ENCODE assay signal across 8 cellular contexts in genomic region chr10:17655567-17656146, GRCh38. TPM values are rescaled to one million over a fixed set of nuclear protein-coding genes. Genes with fewer than 3 reads are reported as not detected.
DNase-seq lines count a peak whose midpoint lies in the region; ATAC-seq and TF ChIP-seq lines count a peak whose summit lies in the region.

No MANE protein-coding gene starts in this region.

- H3K4me3 ChIP-seq in CD4-positive, alpha-beta memory T cell (ENCODE audit: low read length in 2 of 2): no peak overlapping the region

- CTCF ChIA-PET in CD4-positive, alpha-beta memory T cell (lab: Charles Lee; ENCODE audit: partially characterized antibody): interaction anchor here (0.7 kb wide), 1 partner anchor 10 kb away, joined by 3 read pairs; no protein-coding TSS in a partner anchor

- peaks cover 0 to 4% of the 10 kb centered on the region in 2 donors for H3K9me3 ChIP-seq in CD4-positive, alpha-beta memory T cell (ENCODE audit: control insufficient read depth in 1 of 2, low read length in 2 of 2)

- H3K4me1 ChIP-seq in CD4-positive, alpha-beta memory T cell (ENCODE audit: insufficient read depth, low read length): peaks cover 66% of the 10 kb centered on the region
- peaks cover 15% of the 10 kb centered on the region for H3K4me1 ChIP-seq in foreskin keratinocyte

- no peaks in the 10 kb centered on the region for H3K27me3 ChIP-seq in CD4-positive, alpha-beta memory T cell (ENCODE audit: insufficient read depth, low read length)
- H3K27me3 ChIP-seq in foreskin keratinocyte: no peaks in the 10 kb centered on the region

- H3K36me3 ChIP-seq in CD4-positive, alpha-beta memory T cell (ENCODE audit: insufficient read depth, low read length): no peaks in the 10 kb centered on the region

- peaks cover 0 to 13% (median 6%) of the 10 kb centered on the region in 8 donors for H3K9me3 Mint-ChIP-seq in CD4-positive, alpha-beta memory T cell
- H3K9me3 Mint-ChIP-seq in activated T-helper 2 cell treated with anti-CD3 and anti-CD28 coated beads, Interferon-gamma antibody, Interleukin-2, Interleukin-4, amounts not matched to agents 10 μg/mL and 5 μg/mL and 100 μg/mL, durations not matched to agents 14 hours and 24 hours and 36 hours: peaks cover 53% of the 10 kb centered on the region

- POLR2A ChIA-PET in CD4-positive, alpha-beta memory T cell (lab: Charles Lee; ENCODE audit: partially characterized antibody): interaction anchor here (1.1 to 6.0 kb wide), 2 partner anchors 9 to 11 kb away, joined by 3 to 41 read pairs; partner anchors contain the start of gene STAM

- no peak for TF ChIP-seq CTCF in foreskin keratinocyte (conservative IDR thresholded peaks at IDR 0.05)

- peak overlapping the region; percentile 17 to 65 (median 47) for H3K4me3 Mint-ChIP-seq in CD4-positive, alpha-beta memory T cell
- peak overlapping the region; percentile 11 for H3K4me3 Mint-ChIP-seq in activated T-helper 2 cell treated with anti-CD3 and anti-CD28 coated beads, Interferon-gamma antibody, Interleukin-2, Interleukin-4, amounts not matched to agents 10 μg/mL and 5 μg/mL and 100 μg/mL, durations not matched to agents 14 hours and 24 hours and 36 hours (ENCODE audit: low read depth)

- peak overlapping the region; percentile 32 for H3K27ac ChIP-seq in CD4-positive, alpha-beta memory T cell (ENCODE audit: low read depth, low read length)
- H3K27ac ChIP-seq in foreskin keratinocyte: no peak overlapping the region

- peaks cover 37 to 47% of the 10 kb centered on the region in 2 donors for H3K36me3 Mint-ChIP-seq in CD4-positive, alpha-beta memory T cell
- H3K36me3 Mint-ChIP-seq in activated T-helper 2 cell treated with anti-CD3 and anti-CD28 coated beads, Interferon-gamma antibody, Interleukin-2, Interleukin-4, amounts not matched to agents 10 μg/mL and 5 μg/mL and 100 μg/mL, durations not matched to agents 14 hours and 24 hours and 36 hours (ENCODE audit: low read depth): peaks cover 82% of the 10 kb centered on the region

- no peaks in the 10 kb centered on the region for H3K27me3 Mint-ChIP-seq in CD4-positive, alpha-beta memory T cell
- H3K27me3 Mint-ChIP-seq in activated T-helper 2 cell treated with anti-CD3 and anti-CD28 coated beads, Interferon-gamma antibody, Interleukin-2, Interleukin-4, amounts not matched to agents 10 μg/mL and 5 μg/mL and 100 μg/mL, durations not matched to agents 14 hours and 24 hours and 36 hours (ENCODE audit: low read depth): no peaks in the 10 kb centered on the region

- intact Hi-C loops in CD4-positive, alpha-beta memory T cell (cut with micrococcal nuclease): loop anchor here (1.0 to 2.0 kb wide), 2 partner anchors 11 to 13 kb away; partner anchors contain the start of gene STAM
- intact Hi-C loops in activated T-helper 2 cell treated with anti-CD3 and anti-CD28 coated beads, Interferon-gamma antibody, Interleukin-2, Interleukin-4, amounts not matched to agents 10 μg/mL and 5 μg/mL and 100 μg/mL, durations not matched to agents 14 hours and 24 hours and 36 hours (cut with micrococcal nuclease): loop anchor here (1.0 to 2.0 kb wide), 2 partner anchors 9 to 13 kb away; no protein-coding TSS in a partner anchor

- DNase-seq in CD4-positive, alpha-beta memory T cell: peak in 3 of 5 donors; percentile 23 to 41 (median 37)
- no peak for DNase-seq in activated T-helper 2 cell treated with anti-CD3 and anti-CD28 coated beads, Interferon-gamma antibody, Interleukin-2, Interleukin-4, amounts not matched to agents 10 μg/mL and 5 μg/mL and 100 μg/mL, durations not matched to agents 14 hours and 24 hours and 36 hours (ENCODE audit: low spot score)
- DNase-seq in SHP77 (lab: John Stamatoyannopoulos, UW) (no peak), NCI-H2107 (lab: John Stamatoyannopoulos, UW) (no peak), SKM-1 (lab: John Stamatoyannopoulos, UW; ENCODE audit: unreplicated experiment) (no peak), foreskin keratinocyte (no peak)

- peak overlapping the region in 6 of 7 donors; percentile 22 to 80 (median 68) for H3K27ac Mint-ChIP-seq in CD4-positive, alpha-beta memory T cell
- peak overlapping the region; percentile 70 for H3K27ac Mint-ChIP-seq in activated T-helper 2 cell treated with anti-CD3 and anti-CD28 coated beads, Interferon-gamma antibody, Interleukin-2, Interleukin-4, amounts not matched to agents 10 μg/mL and 5 μg/mL and 100 μg/mL, durations not matched to agents 14 hours and 24 hours and 36 hours

- H3K4me1 Mint-ChIP-seq in CD4-positive, alpha-beta memory T cell: peaks cover 47 to 75% (median 57%) of the 10 kb centered on the region in 4 donors
- H3K4me1 Mint-ChIP-seq in activated T-helper 2 cell treated with anti-CD3 and anti-CD28 coated beads, Interferon-gamma antibody, Interleukin-2, Interleukin-4, amounts not matched to agents 10 μg/mL and 5 μg/mL and 100 μg/mL, durations not matched to agents 14 hours and 24 hours and 36 hours (ENCODE audit: low read depth): peaks cover 55% of the 10 kb centered on the region

- ATAC-seq in GM19372 (IDR thresholded peaks at IDR 0.05; ENCODE audit: low read depth, unreplicated experiment) (peak; percentile 84), HG03196 (IDR thresholded peaks at IDR 0.05; ENCODE audit: unreplicated experiment) (peak; percentile 64), foreskin keratinocyte (no peak)

RNA-seq across cellular contexts. Expression of gene STAM, which starts 11.7 kb away (rescaled TPM):
- total RNA-seq in CD4-positive, alpha-beta memory T cell: 10 to 100 TPM; 31.7 to 34.0 TPM
- 10 to 100 TPM; 11.3 to 13.8 TPM for polyA plus RNA-seq in CD4-positive, alpha-beta memory T cell
- total RNA-seq in activated T-helper 2 cell treated with anti-CD3 and anti-CD28 coated beads, Interferon-gamma antibody, Interleukin-2, Interleukin-4, amounts not matched to agents 10 μg/mL and 5 μg/mL and 100 μg/mL, durations not matched to agents 14 hours and 24 hours and 36 hours: 33.8 and 35.2 TPM in 2 replicates
- total RNA-seq in foreskin keratinocyte: 28.4 and 29.4 TPM in 2 replicates
- polyA plus RNA-seq in foreskin keratinocyte: 9.8 and 12.0 TPM in 2 replicates

RNA-seq across cellular contexts. Expression of gene HACD1, which starts 38.5 kb away (rescaled TPM):
- 1 to 10 TPM; 1.7 to 3.4 TPM for total RNA-seq in CD4-positive, alpha-beta memory T cell
- polyA plus RNA-seq in CD4-positive, alpha-beta memory T cell: 1 to 10 TPM; 1.4 to 3.1 TPM
- 6.0 and 6.6 TPM in 2 replicates for total RNA-seq in activated T-helper 2 cell treated with anti-CD3 and anti-CD28 coated beads, Interferon-gamma antibody, Interleukin-2, Interleukin-4, amounts not matched to agents 10 μg/mL and 5 μg/mL and 100 μg/mL, durations not matched to agents 14 hours and 24 hours and 36 hours
- 20.2 and 22.1 TPM in 2 replicates for total RNA-seq in foreskin keratinocyte
- polyA plus RNA-seq in foreskin keratinocyte: 27.7 and 33.4 TPM in 2 replicates

Comparison
In these comparisons a context has a peak if more than half of its experiments do, and no peak if none do; other contexts are left out.
1. DNase-seq: peak in CD4-positive, alpha-beta memory T cell (3 of 5); none in activated T-helper 2 cell treated with anti-CD3 and anti-CD28 coated beads, Interferon-gamma antibody, Interleukin-2, Interleukin-4, amounts not matched to agents 10 μg/mL and 5 μg/mL and 100 μg/mL, durations not matched to agents 14 hours and 24 hours and 36 hours (single experiment), SHP77 (0 of 2), NCI-H2107 (single experiment), SKM-1 (single experiment) and foreskin keratinocyte (0 of 2).